In genomic region chr10:6154566-6154965, GRCh38 we compare ENCODE assay signal across 27 cellular contexts. TPM values are rescaled to one million over a fixed set of nuclear protein-coding genes. Genes with fewer than 3 reads are reported as not detected.
DNase-seq lines count a peak whose midpoint lies in the region; ATAC-seq and TF ChIP-seq lines count a peak whose summit lies in the region.
"Had no signal": no experiment of that assay in that cellular context is flagged by ENCODE, and none has a peak within 500 bp of the region (broad histone marks: within the 10 kb centered on the region; RNA-seq: fewer than 3 reads in every experiment).

No MANE protein-coding gene starts in this region.

- peaks cover 60% of the 10 kb centered on the region for H3K4me1 Mint-ChIP-seq in dendritic cell treated with granulocyte-macrophage colony-stimulating factor and Interleukin-4, amounts not matched to agents 40 ng/mL and 50 ng/mL, for 4 days (ENCODE audit: low read depth)

- no peaks in the 10 kb centered on the region for H3K27me3 Mint-ChIP-seq in dendritic cell treated with granulocyte-macrophage colony-stimulating factor and Interleukin-4, amounts not matched to agents 40 ng/mL and 50 ng/mL, for 4 days
- H3K27me3 Mint-ChIP-seq: CD4-positive, alpha-beta memory T cell had no signal

- POLR2A ChIA-PET in HEK293 (lab: Yijun Ruan, JAX) = no interaction called here

- H3K27ac ChIP-seq in HEK293 (ENCODE audit: extremely low read depth, low read depth, low read length) (no peak overlapping the region), ovary (peak overlapping the region in 1 of 2 donors; percentile 10), body of pancreas (no peak overlapping the region), ascending aorta (peak overlapping the region in 1 of 2 donors; percentile 6)
- H3K27ac ChIP-seq: A549, HL-60, KMS-11, PC-9, SJSA1 had no signal

- TF ChIP-seq POLR2A in ovary (IDR thresholded peaks at IDR 0.05) (no peak), body of pancreas (IDR thresholded peaks at IDR 0.05) (no peak)

- no peak for ATAC-seq in body of pancreas
- ATAC-seq: A549, GM23338, Right ventricle myocardium inferior had no signal

- no peaks in the 10 kb centered on the region for H3K36me3 ChIP-seq in H7 (replicated peaks; ENCODE audit: control insufficient read depth, insufficient read depth, low read length)
- H3K36me3 ChIP-seq in HEK293 (ENCODE audit: control insufficient read depth in 2 of 2, insufficient read depth in 1 of 2, low read length in 2 of 2) = no peaks in the 10 kb centered on the region; a peak in 1 of 3 replicates
- H3K36me3 ChIP-seq in ovary = no peaks in the 10 kb centered on the region
- no peaks in the 10 kb centered on the region for H3K36me3 ChIP-seq in body of pancreas (replicated peaks in 1 of 2; ENCODE audit: insufficient read depth in 1 of 2, low read depth in 2 of 2)
- no peaks in the 10 kb centered on the region for H3K36me3 ChIP-seq in ascending aorta

- H3K9me3 ChIP-seq in HEK293 (ENCODE audit: control insufficient read depth, insufficient read depth, low read depth, low read length) (no peaks in the 10 kb centered on the region), ovary (no peaks in the 10 kb centered on the region), body of pancreas (no peaks in the 10 kb centered on the region), ascending aorta (no peaks in the 10 kb centered on the region)
- H3K9me3 ChIP-seq: A549, SJSA1 had no signal

- CTCF ChIA-PET in HEK293 (lab: Yijun Ruan, JAX) = interaction anchor here (0.7 to 1.2 kb wide), 2 partner anchors 10 to 40 kb away, joined by 3 to 4 read pairs; no protein-coding TSS in a partner anchor

- no peak overlapping the region for H3K4me3 Mint-ChIP-seq in dendritic cell treated with granulocyte-macrophage colony-stimulating factor and Interleukin-4, amounts not matched to agents 40 ng/mL and 50 ng/mL, for 4 days
- H3K4me3 Mint-ChIP-seq: CD4-positive, alpha-beta memory T cell; GM23338; IgD-negative memory B cell had no signal

- H3K27me3 ChIP-seq in H7 (ENCODE audit: control insufficient read depth, insufficient read depth, low read length) = no peaks in the 10 kb centered on the region
- no peaks in the 10 kb centered on the region for H3K27me3 ChIP-seq in ovary
- no peaks in the 10 kb centered on the region for H3K27me3 ChIP-seq in body of pancreas
- H3K27me3 ChIP-seq in ascending aorta = no peaks in the 10 kb centered on the region
- H3K27me3 ChIP-seq: SJSA1 had no signal

- H3K4me1 ChIP-seq in HEK293 (ENCODE audit: control insufficient read depth, insufficient read depth, low read length) = no peaks in the 10 kb centered on the region
- peaks cover 20% of the 10 kb centered on the region for H3K4me1 ChIP-seq in ovary (ENCODE audit: insufficient read depth)
- peaks cover 6% of the 10 kb centered on the region for H3K4me1 ChIP-seq in body of pancreas
- H3K4me1 ChIP-seq in ascending aorta = peaks cover 3 to 8% of the 10 kb centered on the region in 2 donors

- no peak for TF ChIP-seq EP300 in ovary (IDR thresholded peaks at IDR 0.05)

- H3K27ac Mint-ChIP-seq in dendritic cell treated with granulocyte-macrophage colony-stimulating factor and Interleukin-4, amounts not matched to agents 40 ng/mL and 50 ng/mL, for 4 days = peak overlapping the region; percentile 25
- H3K27ac Mint-ChIP-seq: GM23338, IgD-negative memory B cell had no signal

- intact Hi-C loops in dendritic cell treated with granulocyte-macrophage colony-stimulating factor and Interleukin-4, amounts not matched to agents 40 ng/mL and 50 ng/mL, for 4 days (cut with micrococcal nuclease) = loop anchor here (5.0 kb wide), 1 partner anchor 48 kb away; the partner anchor contains the start of gene PFKFB3
- intact Hi-C loops in ovary (cut with DNase I) = no loop called here
- intact Hi-C loops in body of pancreas (cut with DNase I) = no loop called here
- intact Hi-C loops in ascending aorta (cut with DNase I) = loop anchor here (5.0 kb wide), 1 partner anchor 248 kb away; no protein-coding TSS in a partner anchor

- no peak overlapping the region for H3K4me3 ChIP-seq in H7 (ENCODE audit: insufficient read depth, low read depth, low read length)
- H3K4me3 ChIP-seq in HEK293 (ENCODE audit: low read depth, low read length) = no peak overlapping the region
- H3K4me3 ChIP-seq in ovary = no peak overlapping the region
- H3K4me3 ChIP-seq in body of pancreas = no peak overlapping the region
- no peak overlapping the region for H3K4me3 ChIP-seq in ascending aorta
- H3K4me3 ChIP-seq: A549, GM23338, PC-9, SJSA1 had no signal

- peaks cover 27% of the 10 kb centered on the region for H3K36me3 Mint-ChIP-seq in dendritic cell treated with granulocyte-macrophage colony-stimulating factor and Interleukin-4, amounts not matched to agents 40 ng/mL and 50 ng/mL, for 4 days (ENCODE audit: low read depth)

- 28 to 48% (median 40%) methylated on average over 14 of the region's 14 CpGs for WGBS in ovary, 3 donors
- WGBS in body of pancreas, 2 donors = 90 to 96% methylated on average over 13 to 14 of the region's 14 CpGs

- DNase-seq in H7 = peak; percentile 31
- DNase-seq in ovary = peak in 4 of 5 donors; percentile 52 to 73 (median 66)
- DNase-seq in AML-193 (lab: John Stamatoyannopoulos, UW) = no peak
- no peak for DNase-seq in mesenteric fat pad (ENCODE audit: low spot score)
- no peak for DNase-seq in body of pancreas
- no peak for DNase-seq in ascending aorta (ENCODE audit: low spot score in 2 of 2)
- DNase-seq: C1 segment of cervical spinal cord; CD4-positive, alpha-beta memory T cell; COR-L47; DMS53; HCEC 1CT; NCI-H1048; NCI-H1417; NCI-H1694; NCI-H2029 treated with DMSO at 0.1 percent for 48 hours; NCI-H446 treated with DMSO at 0.1 percent for 48 hours; NCI-H526; PC-9 had no signal

- H3K9me3 Mint-ChIP-seq in dendritic cell treated with granulocyte-macrophage colony-stimulating factor and Interleukin-4, amounts not matched to agents 40 ng/mL and 50 ng/mL, for 4 days = no peaks in the 10 kb centered on the region
- H3K9me3 Mint-ChIP-seq: CD4-positive, alpha-beta memory T cell; GM23338; IgD-negative memory B cell had no signal

- TF ChIP-seq CTCF in HEK293 (tag by site-specific recombination; IDR thresholded peaks at IDR 0.05) (no peak), ovary (IDR thresholded peaks at IDR 0.05) (no peak), body of pancreas (IDR thresholded peaks at IDR 0.05) (no peak), ascending aorta (IDR thresholded peaks at IDR 0.05) (no peak)

TF ChIP-seq in HEK293, 187 proteins besides CTCF, POLR2A, EP300 and RAD21:
- TF ChIP-seq ZBTB20 (tag by site-specific recombination; IDR thresholded peaks at IDR 0.05) (no peak), EGR2 (tag by site-specific recombination; IDR thresholded peaks at IDR 0.05; ENCODE audit: low read depth) (peak; percentile 37; the same call in 1 of the 2 replicates), REST (tag by site-specific recombination; IDR thresholded peaks at IDR 0.05) (0 out of 2 replicates have a peak, but pooled peaks have one; percentile 18)

RNA-seq across cellular contexts. Expression of gene PFKFB3, which starts 48.2 kb away (rescaled TPM):
- total RNA-seq in H7 (2014; rRNA removed; shearing (Covaris generic)) = 14.6 and 20.1 TPM in 2 replicates
- 10 to 100 TPM; 28.7 to 60.8 (median 41.6) TPM for total RNA-seq in ovary
- polyA plus RNA-seq in ovary = 10 to 100 TPM; 15.3 to 24.5 TPM
- 441 TPM for total RNA-seq in mesenteric fat pad
- total RNA-seq in body of pancreas = 100 to 1,000 TPM in 1 of 2 donors, 10 to 100 TPM in 1; 26.5 to 137 TPM
- total RNA-seq in ascending aorta = 68.0 TPM

Comparison
In these comparisons a context has a peak if more than half of its experiments do, and no peak if none do; other contexts are left out.
1. DNase-seq: peak in H7 (single experiment) and ovary (4 of 5); none in AML-193 (0 of 2), mesenteric fat pad (single experiment), body of pancreas (0 of 4) and ascending aorta (0 of 2).
2. intact Hi-C loops: an anchor here in dendritic cell treated with granulocyte-macrophage colony-stimulating factor and Interleukin-4, amounts not matched to agents 40 ng/mL and 50 ng/mL, for 4 days (5.0 kb wide) and ascending aorta (5.0 kb wide); none called in ovary and body of pancreas.